Comparison of ENCODE assay signal across 28 cellular contexts in the genomic region with DNA sequence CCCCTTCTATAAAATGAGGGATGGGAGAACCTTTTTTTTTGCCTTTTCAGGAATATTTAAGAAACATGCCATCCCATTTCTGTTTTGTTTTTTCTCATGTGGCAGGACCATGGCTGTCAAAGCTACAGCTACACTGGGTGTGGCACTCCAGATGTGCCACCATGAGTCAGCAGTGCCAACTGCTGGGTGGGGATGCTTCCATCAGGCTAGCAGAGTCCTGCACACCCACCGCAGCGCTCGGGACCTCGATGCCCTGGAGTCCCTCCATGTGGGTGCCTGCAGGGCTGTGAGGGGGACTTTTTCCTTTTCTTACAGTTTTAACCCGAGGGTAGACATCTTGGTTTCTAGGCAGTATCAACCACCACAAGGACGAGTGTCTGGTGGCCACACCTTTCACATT.
"Had no signal": no experiment of that assay in that cellular context is flagged by ENCODE, and none has a peak within 500 bp of the region (broad histone marks: within the 10 kb centered on the region; RNA-seq: fewer than 3 reads in every experiment).

No MANE protein-coding gene starts in this region.

- H3K36me3 ChIP-seq: cardiac muscle cell, gastrocnemius medialis, ovary, right atrium auricular region, suprapubic skin, vagina had no signal

- H3K9me3 Mint-ChIP-seq: activated CD4-positive, alpha-beta memory T cell treated with anti-CD3 and anti-CD28 coated beads, Interleukin-2, amount 10 ng/mL, durations not matched to agents 7 days and 5 days; stimulated activated memory B cell treated with anti-CD40 and anti-IgM and Interleukin-4, amounts not matched to agents 10 μg/mL and 1 μg/mL and 100 μg/mL, for 72 hours had no signal

- ATAC-seq: activated CD4-positive, CD25-positive, alpha-beta regulatory T cell treated with anti-CD3 and anti-CD28 coated beads, Interleukin-2, amount 50 U/mL, for 24 hours; body of pancreas; gastrocnemius medialis; naive thymus-derived CD4-positive, alpha-beta T cell; stimulated activated memory B cell treated with anti-CD40 and anti-IgM and Interleukin-4, amounts not matched to agents 10 μg/mL and 1 μg/mL and 100 μg/mL, for 72 hours had no signal

- H3K9me3 ChIP-seq: body of pancreas, gastrocnemius medialis, ovary, psoas muscle, right atrium auricular region, stomach, suprapubic skin, vagina had no signal

- DNase-seq: activated CD4-positive, alpha-beta memory T cell treated with anti-CD3 and anti-CD28 coated beads, Interleukin-2, amount 10 ng/mL, durations not matched to agents 7 days and 5 days; activated CD4-positive, alpha-beta T cell treated with anti-CD3 and anti-CD28 coated beads, Interleukin-2, amount 10 ng/mL, durations not matched to agents 24 days and 14 days; activated gamma-delta T cell treated with Interleukin-2 at 50 U/mL for 16 hours; anterior cingulate cortex; body of pancreas; dermis blood vessel endothelial cell; effector CD8-positive, alpha-beta T cell; gastrocnemius medialis; hypothalamus; mesenchymal stem cell; naive thymus-derived CD4-positive, alpha-beta T cell; ovary; psoas muscle; small intestine; stimulated activated CD4-positive, alpha-beta T cell treated with anti-CD3 and anti-CD28 coated beads, Interleukin-2, amount 100 ng/mL, for 24 hours; stomach; T-cell had no signal

- H3K4me1 Mint-ChIP-seq: activated CD4-positive, alpha-beta T cell treated with anti-CD3 and anti-CD28 coated beads, Interleukin-2, amount 10 ng/mL, durations not matched to agents 24 days and 14 days; neural crest cell had no signal

- H3K4me3 ChIP-seq: body of pancreas, cardiac muscle cell, gastrocnemius medialis, ovary, psoas muscle, right atrium auricular region, stomach, suprapubic skin, tibial nerve, vagina had no signal

- H3K4me3 Mint-ChIP-seq: activated CD4-positive, alpha-beta memory T cell treated with anti-CD3 and anti-CD28 coated beads, Interleukin-2, amount 10 ng/mL, durations not matched to agents 7 days and 5 days; activated CD4-positive, alpha-beta T cell treated with anti-CD3 and anti-CD28 coated beads, Interleukin-2, amount 10 ng/mL, durations not matched to agents 24 days and 14 days; activated naive CD4-positive, alpha-beta T cell treated with anti-CD3 and anti-CD28 coated beads, Interleukin-2, amount 50 U/mL, for 24 hours; naive thymus-derived CD4-positive, alpha-beta T cell; neural crest cell; stimulated activated memory B cell treated with anti-CD40 and anti-IgM and Interleukin-4, amounts not matched to agents 10 μg/mL and 1 μg/mL and 100 μg/mL, for 72 hours; T-cell; T-helper 2 cell treated with Interferon-gamma antibody and Interleukin-4, amounts not matched to agents 5 μg/mL and 100 μg/mL, for 36 hours had no signal

- H3K27me3 ChIP-seq: body of pancreas, cardiac muscle cell, gastrocnemius medialis, ovary, right atrium auricular region, stomach, suprapubic skin, tibial nerve, vagina had no signal

- H3K27ac Mint-ChIP-seq: activated CD4-positive, alpha-beta memory T cell treated with anti-CD3 and anti-CD28 coated beads, Interleukin-2, amount 10 ng/mL, durations not matched to agents 7 days and 5 days; activated CD4-positive, alpha-beta T cell treated with anti-CD3 and anti-CD28 coated beads, Interleukin-2, amount 10 ng/mL, durations not matched to agents 24 days and 14 days; activated naive CD4-positive, alpha-beta T cell treated with anti-CD3 and anti-CD28 coated beads, Interleukin-2, amount 50 U/mL, for 24 hours; stimulated activated memory B cell treated with anti-CD40 and anti-IgM and Interleukin-4, amounts not matched to agents 10 μg/mL and 1 μg/mL and 100 μg/mL, for 72 hours; T-helper 2 cell treated with Interferon-gamma antibody and Interleukin-4, amounts not matched to agents 5 μg/mL and 100 μg/mL, for 36 hours had no signal

- H3K27ac ChIP-seq: body of pancreas, cardiac muscle cell, gastrocnemius medialis, ovary, psoas muscle, right atrium auricular region, stomach, suprapubic skin, tibial nerve, vagina, VCaP had no signal

- H3K4me1 ChIP-seq: body of pancreas, stomach, suprapubic skin, tibial nerve, vagina had no signal
